8 cellular contexts compared by ENCODE assay signal in the genomic region with DNA sequence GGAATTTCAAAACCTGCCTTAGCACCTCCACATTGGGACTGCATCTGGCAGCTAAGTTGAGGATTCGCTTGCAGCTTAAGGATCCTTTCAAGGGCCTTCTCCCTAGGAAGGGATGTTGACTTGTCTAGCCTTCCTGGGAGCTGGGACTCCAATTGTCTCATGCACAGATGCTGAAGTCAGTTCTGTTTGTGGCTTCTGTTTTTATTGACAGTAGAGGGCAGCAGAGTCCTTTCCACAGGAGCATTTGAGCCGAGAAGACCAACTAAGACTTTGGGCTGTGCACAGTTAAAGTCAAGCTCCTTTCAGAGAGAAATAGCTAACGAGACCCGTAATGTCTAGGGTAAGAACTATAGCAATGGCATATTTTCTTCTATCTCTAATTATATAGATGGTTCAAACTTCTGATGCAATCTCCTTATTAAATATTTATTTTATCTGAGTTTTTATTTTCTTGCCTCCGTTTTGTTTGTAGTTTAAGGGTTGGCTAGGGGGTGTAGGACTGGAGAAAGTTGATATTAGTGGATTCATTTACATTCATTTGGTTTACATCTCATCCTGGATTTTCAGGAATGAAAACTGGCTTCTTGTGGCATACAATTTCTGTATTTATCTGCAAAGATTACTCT.
DNase-seq lines count a peak whose midpoint lies in the region; ATAC-seq lines count a peak whose summit lies in the region.

No MANE protein-coding gene starts in this region.

- in situ Hi-C loops in KBM-7 (cut with MboI; ENCODE audit: low pct_unique_long_range_greater_than_20kb, low sequenced_read_pairs): no loop called here

- DNase-seq in NCI-H1436 (lab: John Stamatoyannopoulos, UW) (peak; percentile 31), NCI-H1436 treated with DMSO at 0.1 percent for 48 hours (lab: John Stamatoyannopoulos, UW) (no peak), KBM-7 (peak; percentile 58), OCI-M2 (lab: John Stamatoyannopoulos, UW; ENCODE audit: unreplicated experiment) (peak; percentile 6), brain pericyte (ENCODE audit: low read depth, low spot score) (peak; percentile 12), inferior parietal cortex (ENCODE audit: extremely low spot score) (peak; percentile 86)
- DNase-seq in stimulated activated CD4-positive, alpha-beta T cell treated with anti-CD3 and anti-CD28 coated beads, TNF-alpha, amount 100 ng/mL, for 24 hours (ENCODE audit: low read depth in 3 of 3): peak; percentile 2 to 20 (median 5)

- ATAC-seq in GM21423 (IDR thresholded peaks at IDR 0.05; ENCODE audit: unreplicated experiment): peak; percentile 68
